Comparison of ENCODE assay signal across 8 cellular contexts in genomic region chr2:161273038-161273760, GRCh38. TPM values are rescaled to one million over a fixed set of nuclear protein-coding genes. Genes with fewer than 3 reads are reported as not detected.
DNase-seq lines count a peak whose midpoint lies in the region; ATAC-seq and TF ChIP-seq lines count a peak whose summit lies in the region.

No MANE protein-coding gene starts in this region.

- H3K27me3 ChIP-seq in right lobe of liver: no peaks in the 10 kb centered on the region

- TF ChIP-seq CTCF in right lobe of liver (IDR thresholded peaks at IDR 0.05): peak; percentile 76 to 82 (median 80)

- H3K36me3 ChIP-seq in right lobe of liver: no peaks in the 10 kb centered on the region

- DNase-seq in NOMO-1 (lab: John Stamatoyannopoulos, UW; ENCODE audit: unreplicated experiment in 2 of 2) (peak; percentile 7 to 53), NOMO-1 treated with dmso at 0.1 percent for 144 hours (lab: John Stamatoyannopoulos, UW; ENCODE audit: unreplicated experiment) (no peak), NCI-H774 (lab: John Stamatoyannopoulos, UW) (peak; percentile 2), brain pericyte (ENCODE audit: low read depth, low spot score) (peak; percentile 27), right lobe of liver (no peak)

- TF ChIP-seq POLR2A in right lobe of liver (IDR thresholded peaks at IDR 0.05): no peak

- WGBS in right lobe of liver (ENCODE audit: insufficient coverage, low coverage, low lambda C conversion rate, missing lambda C conversion rate): 39% methylated on average over 5 of the region's 5 CpGs

- intact Hi-C loops in right lobe of liver (cut with DNase I): no loop called here

- H3K9me3 ChIP-seq in right lobe of liver: no peaks in the 10 kb centered on the region

- ATAC-seq in GM19455 (IDR thresholded peaks at IDR 0.05; ENCODE audit: unreplicated experiment) (peak; percentile 77), HG03558 (IDR thresholded peaks at IDR 0.05; ENCODE audit: extremely low read depth, unreplicated experiment) (peak; percentile 69), right lobe of liver (peak; percentile 57 to 81 (median 76)), HG03097 (IDR thresholded peaks at IDR 0.05; ENCODE audit: low FRiP score, unreplicated experiment) (no peak)

- H3K4me3 ChIP-seq in right lobe of liver: no peak overlapping the region

- H3K27ac ChIP-seq in right lobe of liver: no peak overlapping the region

- no peaks in the 10 kb centered on the region for H3K4me1 ChIP-seq in right lobe of liver

RNA-seq across cellular contexts. Expression of gene PSMD14, which starts 35.0 kb away (rescaled TPM):
- 10 to 100 TPM; 18.7 to 61.8 (median 24.9) TPM for total RNA-seq in right lobe of liver

Comparison
In these comparisons a context has a peak if more than half of its experiments do, and no peak if none do; other contexts are left out.
1. DNase-seq: peak in NOMO-1 (2 of 2), NCI-H774 (single experiment) and brain pericyte (single experiment); none in NOMO-1 treated with dmso at 0.1 percent for 144 hours (single experiment) and right lobe of liver (0 of 3).